ENCODE assay signal across 10 cellular contexts in genomic region chr17:74757502-74757901, GRCh38. TPM values are rescaled to one million over a fixed set of nuclear protein-coding genes. Genes with fewer than 3 reads are reported as not detected.
DNase-seq lines count a peak whose midpoint lies in the region; ATAC-seq and TF ChIP-seq lines count a peak whose summit lies in the region.
"Had no signal": no experiment of that assay in that cellular context is flagged by ENCODE, and none has a peak within 500 bp of the region (broad histone marks: within the 10 kb centered on the region; RNA-seq: fewer than 3 reads in every experiment).

No MANE protein-coding gene starts in this region.

- TF ChIP-seq EP300 in upper lobe of left lung (IDR thresholded peaks at IDR 0.05): no peak

- H4K20me1 ChIP-seq in mammary epithelial cell (ENCODE audit: insufficient read depth, low read length): no peaks in the 10 kb centered on the region

- TF ChIP-seq CTCF in MCF 10A (IDR thresholded peaks at IDR 0.05; ENCODE audit: unreplicated experiment) (no peak), mammary epithelial cell (conservative IDR thresholded peaks at IDR 0.05 in 1 of 2, IDR thresholded peaks at IDR 0.05 in 1 of 2; ENCODE audit: extremely low read depth in 1 of 2, insufficient read depth in 1 of 2, low read depth in 1 of 2, low read length in 2 of 2) (no peak), adrenal gland (IDR thresholded peaks at IDR 0.05) (no peak), lower lobe of right lung (IDR thresholded peaks at IDR 0.05) (no peak), upper lobe of left lung (IDR thresholded peaks at IDR 0.05) (no peak)

- H3K4me3 Mint-ChIP-seq in MCF 10A (ENCODE audit: unreplicated experiment): peak overlapping the region; percentile 61

- TF ChIP-seq POLR2A in adrenal gland (IDR thresholded peaks at IDR 0.05) (no peak), upper lobe of left lung (IDR thresholded peaks at IDR 0.05) (no peak)

- peaks cover 30% of the 10 kb centered on the region for H3K4me1 Mint-ChIP-seq in MCF 10A (ENCODE audit: insufficient read depth, unreplicated experiment)

- H3K27me3 ChIP-seq in mammary epithelial cell (ENCODE audit: insufficient read depth, low read length): no peaks in the 10 kb centered on the region
- no peaks in the 10 kb centered on the region for H3K27me3 ChIP-seq in adrenal gland
- no peaks in the 10 kb centered on the region for H3K27me3 ChIP-seq in lower lobe of right lung (ENCODE audit: low read depth)
- H3K27me3 ChIP-seq in upper lobe of left lung: no peaks in the 10 kb centered on the region

- H3K9me3 ChIP-seq in mammary epithelial cell (replicated peaks; ENCODE audit: insufficient read depth, low read length) (no peaks in the 10 kb centered on the region), adrenal gland (replicated peaks in 1 of 3) (no peaks in the 10 kb centered on the region), lower lobe of right lung (no peaks in the 10 kb centered on the region), upper lobe of left lung (no peaks in the 10 kb centered on the region)

- no peaks in the 10 kb centered on the region for H3K36me3 Mint-ChIP-seq in MCF 10A (ENCODE audit: insufficient read depth, unreplicated experiment)

- no peak overlapping the region for H3K9ac ChIP-seq in mammary epithelial cell (ENCODE audit: insufficient read depth, low read length)

- no peak overlapping the region for H3K27ac Mint-ChIP-seq in MCF 10A (ENCODE audit: low read depth, unreplicated experiment)
- H3K27ac Mint-ChIP-seq: memory B cell had no signal

- H3K9me3 Mint-ChIP-seq in MCF 10A (ENCODE audit: unreplicated experiment): no peaks in the 10 kb centered on the region
- H3K9me3 Mint-ChIP-seq: memory B cell had no signal

- no peak overlapping the region for H2AFZ ChIP-seq in mammary epithelial cell (ENCODE audit: low read depth, low read length)

- intact Hi-C loops in MCF 10A (cut with micrococcal nuclease) (no loop called here), mammary epithelial cell (cut with micrococcal nuclease) (no loop called here), adrenal gland (cut with DNase I) (no loop called here), lower lobe of right lung (cut with DNase I) (no loop called here), sciatic nerve (cut with DNase I) (no loop called here)

- POLR2A ChIA-PET in MCF 10A (lab: Yijun Ruan, JAX): interaction anchor here (0.9 to 4.7 kb wide), 6 partner anchors 7 to 186 kb away, joined by 3 to 29 read pairs (median 5); partner anchors contain the start of gene NAT9

- ATAC-seq in lower lobe of right lung: peak in 1 of 2 donors; percentile 13
- ATAC-seq in upper lobe of left lung (ENCODE audit: low FRiP score in 2 of 2): peak in 1 of 2 donors; percentile 4
- no peak for ATAC-seq in sciatic nerve

- no peak overlapping the region for H3K4me2 ChIP-seq in mammary epithelial cell (ENCODE audit: insufficient read depth, low read depth, low read length)

- BruUV-seq in MCF 10A (replicated peaks; lab: Mats Ljungman, UMichigan): no TSS peak
- no TSS peak for BruUV-seq in mammary epithelial cell (replicated peaks; lab: Mats Ljungman, UMichigan)

- DNase-seq in MCF 10A (ENCODE audit: unreplicated experiment): peak; percentile 78
- DNase-seq in mammary epithelial cell: no peak
- DNase-seq in adrenal gland: peak in 4 of 7 donors; percentile 53 to 76 (median 70)
- no peak for DNase-seq in lower lobe of right lung
- DNase-seq in upper lobe of left lung: no peak
- DNase-seq in HCEC 1CT: no peak
- no peak for DNase-seq in NCI-H146 (lab: John Stamatoyannopoulos, UW)
- no peak for DNase-seq in sciatic nerve (ENCODE audit: low spot score)

- WGBS in mammary epithelial cell (ENCODE audit: low coverage, missing lambda C conversion rate): 76% methylated on average over 3 of the region's 3 CpGs
- WGBS in adrenal gland, 4 donors: 62 to 92% (median 79%) methylated on average over 2 to 3 of the region's 3 CpGs
- WGBS in upper lobe of left lung, 2 donors: 48% methylated on average over 3 of the region's 3 CpGs; no CpG with 5 or more reads in 1 of the 2 donors

- H3K4me1 ChIP-seq in mammary epithelial cell (ENCODE audit: insufficient read depth, low read length) (peaks cover 43% of the 10 kb centered on the region), adrenal gland (replicated peaks in 1 of 2) (peaks cover 46 to 63% of the 10 kb centered on the region in 2 donors), lower lobe of right lung (peaks cover 55% of the 10 kb centered on the region), upper lobe of left lung (peaks cover 47 to 75% (median 52%) of the 10 kb centered on the region in 4 donors)

- H3K36me3 ChIP-seq in mammary epithelial cell (ENCODE audit: insufficient read depth, low read length) (no peaks in the 10 kb centered on the region), adrenal gland (replicated peaks in 1 of 2) (no peaks in the 10 kb centered on the region), lower lobe of right lung (no peaks in the 10 kb centered on the region), upper lobe of left lung (no peaks in the 10 kb centered on the region)

- in situ Hi-C loops in mammary epithelial cell (cut with MboI; ENCODE audit: low sequenced_read_pairs in 2 of 2): no loop called here

- H3K27ac ChIP-seq in mammary epithelial cell (ENCODE audit: insufficient read depth, low read depth, low read length): no peak overlapping the region
- peak overlapping the region; percentile 31 to 83 (median 75) for H3K27ac ChIP-seq in adrenal gland
- peak overlapping the region; percentile 56 for H3K27ac ChIP-seq in lower lobe of right lung
- H3K27ac ChIP-seq in upper lobe of left lung: peak overlapping the region; percentile 24 to 69 (median 44)

- H3K27me3 Mint-ChIP-seq in MCF 10A (ENCODE audit: insufficient read depth, unreplicated experiment): no peaks in the 10 kb centered on the region
- H3K27me3 Mint-ChIP-seq: memory B cell had no signal

- peaks cover 45% of the 10 kb centered on the region for H3K79me2 ChIP-seq in mammary epithelial cell (ENCODE audit: insufficient read depth, low read length)

- no peak overlapping the region for H3K4me3 ChIP-seq in mammary epithelial cell (replicated peaks in 1 of 3; ENCODE audit: insufficient read depth in 1 of 3, low read depth in 2 of 3, low read length in 3 of 3)
- no peak overlapping the region for H3K4me3 ChIP-seq in adrenal gland
- no peak overlapping the region for H3K4me3 ChIP-seq in lower lobe of right lung
- no peak overlapping the region for H3K4me3 ChIP-seq in upper lobe of left lung

- CTCF ChIA-PET in MCF 10A (lab: Yijun Ruan, JAX): interaction anchor here (1.4 to 7.8 kb wide), 3 partner anchors 12 to 35 kb away, joined by 4 to 60 read pairs (median 34); no protein-coding TSS in a partner anchor
- CTCF ChIA-PET in mammary epithelial cell (lab: Charles Lee; ENCODE audit: low non-redundant PET): no interaction called here

- dilution Hi-C loops in mammary epithelial cell (cut with HindIII; ENCODE audit: low sequenced_read_pairs): no loop called here

RNA-seq across cellular contexts. Expression of gene NHERF1, which starts 9.1 kb away (rescaled TPM):
- total RNA-seq in MCF 10A (2022) (23.9 and 25.3 TPM in 2 replicates), mammary epithelial cell (10 to 100 TPM in 1 of 2 donors, 1 to 10 TPM in 1; 5.8 to 24.6 TPM), adrenal gland (100 to 1,000 TPM; 146 to 277 (median 226) TPM), lower lobe of right lung (35.7 TPM), upper lobe of left lung (10 to 100 TPM; 21.6 to 49.4 (median 34.8) TPM), sciatic nerve (39.0 TPM)
- polyA plus RNA-seq in mammary epithelial cell (36.3 TPM), adrenal gland (100 to 1,000 TPM in 1 of 3 donors, 10 to 100 TPM in 2; 45.9 to 277 (median 57.8) TPM)
- polyA minus RNA-seq in mammary epithelial cell: 59.6 TPM

RNA-seq across cellular contexts. Expression of gene NAT9, which starts 18.6 kb away (rescaled TPM):
- 58.1 and 64.8 TPM in 2 replicates for total RNA-seq in MCF 10A (2022)
- total RNA-seq in mammary epithelial cell: 10 to 100 TPM; 24.7 to 76.5 TPM
- 37.3 TPM for polyA plus RNA-seq in mammary epithelial cell
- polyA minus RNA-seq in mammary epithelial cell: 4.1 TPM
- 100 to 1,000 TPM in 1 of 8 donors, 10 to 100 TPM in 7; 23.1 to 149 (median 62.4) TPM for total RNA-seq in adrenal gland
- polyA plus RNA-seq in adrenal gland: 100 to 1,000 TPM in 2 of 3 donors, 10 to 100 TPM in 1; 91.6 to 112 (median 104) TPM
- total RNA-seq in lower lobe of right lung: 48.6 TPM
- 10 to 100 TPM; 16.1 to 78.6 (median 41.7) TPM for total RNA-seq in upper lobe of left lung
- total RNA-seq in sciatic nerve: 50.3 TPM

RNA-seq across cellular contexts. Expression of gene RAB37, which starts 20.4 kb away (rescaled TPM):
- total RNA-seq in MCF 10A (2022) (not detected in 2 replicates), mammary epithelial cell (not detected), adrenal gland (1 to 10 TPM; 2.1 to 6.6 (median 3.6) TPM), lower lobe of right lung (7.4 TPM), upper lobe of left lung (1 to 10 TPM; 1.1 to 7.1 (median 3.7) TPM), sciatic nerve (3.6 TPM)
- polyA plus RNA-seq in mammary epithelial cell (not detected), adrenal gland (1 to 10 TPM in 2 of 3 donors, under 1 TPM in 1; 0.57 to 2.3 (median 2.0) TPM)
- not detected for polyA minus RNA-seq in mammary epithelial cell

RNA-seq across cellular contexts. Expression of gene CD300LF, which starts 44.8 kb away (rescaled TPM):
- total RNA-seq in MCF 10A (2022): not detected in 2 replicates
- total RNA-seq in mammary epithelial cell: not detected
- polyA plus RNA-seq in mammary epithelial cell: not detected
- not detected for polyA minus RNA-seq in mammary epithelial cell
- total RNA-seq in adrenal gland: 1 to 10 TPM in 6 of 8 donors, under 1 TPM in 1, not detected in 1; 0.88 to 6.3 (median 1.5) TPM
- polyA plus RNA-seq in adrenal gland: 1 to 10 TPM in 2 of 3 donors, under 1 TPM in 1; 0.68 to 6.3 (median 1.0) TPM
- 66.2 TPM for total RNA-seq in lower lobe of right lung
- total RNA-seq in upper lobe of left lung: 10 to 100 TPM; 14.5 to 70.2 (median 33.4) TPM
- total RNA-seq in sciatic nerve: 2.5 TPM
- total RNA-seq: dermis microvascular lymphatic vessel endothelial cell had no signal

Comparison
In these comparisons a context has a peak if more than half of its experiments do, and no peak if none do; other contexts are left out.
1. DNase-seq: peak in MCF 10A (single experiment) and adrenal gland (4 of 7); none in mammary epithelial cell (single experiment), lower lobe of right lung (single experiment), upper lobe of left lung (0 of 2), HCEC 1CT (single experiment), NCI-H146 (single experiment) and sciatic nerve (single experiment).